ENCODE assay signal across 17 cellular contexts in the genomic region with DNA sequence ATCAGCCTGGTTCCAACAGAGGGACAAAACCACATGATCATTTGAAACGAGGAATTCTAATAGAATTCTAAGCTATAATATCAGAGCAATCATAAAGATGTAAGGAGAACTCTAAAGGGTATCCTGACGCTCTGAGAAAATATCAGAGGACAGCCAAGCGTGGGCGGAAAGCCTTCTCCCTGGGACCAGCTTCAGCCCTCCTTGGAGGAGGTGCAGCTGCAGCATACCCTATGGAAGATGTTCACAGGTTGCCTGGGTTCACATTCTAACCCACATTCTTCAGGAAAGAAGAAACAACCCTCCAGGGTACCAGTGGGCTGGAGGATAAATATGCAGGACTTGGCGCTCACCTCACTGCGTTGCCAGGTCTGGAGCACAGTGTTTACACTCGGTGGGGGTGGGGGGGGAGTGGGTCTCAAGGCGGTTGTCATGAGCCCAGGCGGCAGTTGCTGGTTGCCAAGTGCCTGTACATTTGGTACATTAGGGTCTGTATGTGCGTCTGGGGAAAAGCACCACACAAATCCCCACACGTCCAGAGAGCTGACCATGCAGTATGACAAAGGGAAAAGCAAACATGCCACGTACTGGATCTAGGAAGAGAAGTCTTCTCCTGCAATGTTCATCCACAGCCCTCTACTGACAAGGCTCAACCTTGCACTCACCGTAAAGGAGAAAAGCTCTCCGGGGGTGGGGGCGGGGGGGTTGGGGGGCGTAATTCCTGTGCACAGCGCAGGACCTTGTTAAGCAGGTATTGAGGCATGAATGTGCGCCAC.
"Had no signal": no experiment of that assay in that cellular context is flagged by ENCODE, and none has a peak within 500 bp of the region (broad histone marks: within the 10 kb centered on the region; RNA-seq: fewer than 3 reads in every experiment).

No MANE protein-coding gene starts in this region.

- H3K4me3 Mint-ChIP-seq: activated CD4-positive, alpha-beta memory T cell treated with anti-CD3 and anti-CD28 coated beads, Interleukin-2, amount 10 ng/mL, durations not matched to agents 7 days and 5 days; activated CD4-positive, alpha-beta T cell treated with anti-CD3 and anti-CD28 coated beads for 36 hours; activated T-cell treated with anti-CD3 and anti-CD28 coated beads, Interleukin-2, amount 50 U/mL, for 4 hours had no signal

- H3K4me1 ChIP-seq: colonic mucosa, tibial nerve, vagina had no signal

- H3K27ac Mint-ChIP-seq: activated CD4-positive, alpha-beta memory T cell treated with anti-CD3 and anti-CD28 coated beads, Interleukin-2, amount 10 ng/mL, durations not matched to agents 7 days and 5 days; activated CD4-positive, alpha-beta T cell treated with anti-CD3 and anti-CD28 coated beads for 36 hours; activated naive CD4-positive, alpha-beta T cell treated with anti-CD3 and anti-CD28 coated beads, Interleukin-2, amount 50 U/mL, for 72 hours had no signal

- H2AFZ ChIP-seq: hepatocyte had no signal

- H3K9me3 ChIP-seq: colonic mucosa, tibial nerve, vagina had no signal

- H3K27me3 ChIP-seq: colonic mucosa, hepatocyte, tibial nerve, vagina had no signal

- ATAC-seq: activated CD4-positive, alpha-beta T cell treated with anti-CD3 and anti-CD28 coated beads for 36 hours; activated naive CD4-positive, alpha-beta T cell treated with anti-CD3 and anti-CD28 coated beads, Interleukin-2, amount 50 U/mL, for 72 hours; activated T-cell treated with anti-CD3 and anti-CD28 coated beads, Interleukin-2, amount 50 U/mL, for 4 hours; esophagus mucosa had no signal

- H3K4me2 ChIP-seq: hepatocyte had no signal

- DNase-seq: activated CD4-positive, alpha-beta memory T cell treated with anti-CD3 and anti-CD28 coated beads, Interleukin-2, amount 10 ng/mL, durations not matched to agents 7 days and 5 days; activated CD4-positive, alpha-beta T cell treated with anti-CD3 and anti-CD28 coated beads for 36 hours; activated gamma-delta T cell; activated T-cell treated with anti-CD3 and anti-CD28 coated beads, Interleukin-2, amount 50 U/mL, for 4 hours; colonic mucosa; islet precursor cell; midbrain; small intestine; stimulated activated CD4-positive, alpha-beta T cell treated with anti-CD3 and anti-CD28 coated beads, Interleukin-4, amount 100 ng/mL, for 24 hours; stimulated activated naive CD4-positive, alpha-beta T cell; substantia nigra had no signal

- H3K4me3 ChIP-seq: colonic mucosa, hepatocyte, lung, tibial nerve, vagina had no signal

- H3K79me2 ChIP-seq: hepatocyte had no signal

- H3K27me3 Mint-ChIP-seq: activated CD4-positive, alpha-beta memory T cell treated with anti-CD3 and anti-CD28 coated beads, Interleukin-2, amount 10 ng/mL, durations not matched to agents 7 days and 5 days; activated CD4-positive, alpha-beta T cell treated with anti-CD3 and anti-CD28 coated beads for 36 hours had no signal

- H3K36me3 ChIP-seq: colonic mucosa, vagina had no signal

- H3K27ac ChIP-seq: colonic mucosa, hepatocyte, tibial nerve, vagina had no signal

- H3K36me3 Mint-ChIP-seq: activated naive CD4-positive, alpha-beta T cell treated with anti-CD3 and anti-CD28 coated beads, Interleukin-2, amount 50 U/mL, for 72 hours had no signal

- H3K9me3 Mint-ChIP-seq: activated CD4-positive, alpha-beta memory T cell treated with anti-CD3 and anti-CD28 coated beads, Interleukin-2, amount 10 ng/mL, durations not matched to agents 7 days and 5 days; activated T-cell treated with anti-CD3 and anti-CD28 coated beads, Interleukin-2, amount 50 U/mL, for 4 hours had no signal

- H3K4me1 Mint-ChIP-seq: activated CD4-positive, alpha-beta memory T cell treated with anti-CD3 and anti-CD28 coated beads, Interleukin-2, amount 10 ng/mL, durations not matched to agents 7 days and 5 days; activated CD4-positive, alpha-beta T cell treated with anti-CD3 and anti-CD28 coated beads for 36 hours had no signal
